ENCODE assay signal across 21 cellular contexts in genomic region chr4:44532851-44533250, GRCh38.
DNase-seq lines count a peak whose midpoint lies in the region; ATAC-seq and TF ChIP-seq lines count a peak whose summit lies in the region.
"Had no signal": no experiment of that assay in that cellular context is flagged by ENCODE, and none has a peak within 500 bp of the region (broad histone marks: within the 10 kb centered on the region; RNA-seq: fewer than 3 reads in every experiment).

No MANE protein-coding gene starts in this region.

- H4K91ac ChIP-seq in trophoblast cell (ENCODE audit: low read depth, low read length), result no peak overlapping the region

- H3K4me3 ChIP-seq in trophoblast cell (ENCODE audit: low read depth, low read length), result no peak overlapping the region
- H3K4me3 ChIP-seq in aorta (ENCODE audit: low read length in 2 of 2), result no peak overlapping the region
- H3K4me3 ChIP-seq: GM23248 had no signal

- H3K36me3 ChIP-seq in trophoblast cell (ENCODE audit: control insufficient read depth in 1 of 2, insufficient read depth in 2 of 2, low read length in 2 of 2) (no peaks in the 10 kb centered on the region), aorta (ENCODE audit: control insufficient read depth in 1 of 2, insufficient read depth in 2 of 2, low read length in 1 of 2) (no peaks in the 10 kb centered on the region)
- H3K36me3 ChIP-seq: BE2C had no signal

- no peak overlapping the region for H2BK5ac ChIP-seq in trophoblast cell (ENCODE audit: low read depth, low read length, poor library complexity)

- no peak overlapping the region for H3K14ac ChIP-seq in trophoblast cell (ENCODE audit: low read length)

- peak; percentile 24 for DNase-seq in OCI-M1 (lab: John Stamatoyannopoulos, UW)
- DNase-seq in amniotic epithelial cell (ENCODE audit: low read depth), result peak; percentile 69
- peak in 1 of 2 donors; percentile 52 for DNase-seq in foreskin keratinocyte
- DNase-seq in trophoblast cell, result peak; percentile 46 to 68
- DNase-seq in stimulated activated CD4-positive, alpha-beta T cell treated with anti-CD3 and anti-CD28 coated beads, Interleukin-4, amount 100 ng/mL, for 24 hours, result no peak
- DNase-seq in immature natural killer cell, result no peak
- no peak for DNase-seq in aorta
- DNase-seq: ACHN; BE2C; C1 segment of cervical spinal cord; CD4-positive, CD25-positive, alpha-beta regulatory T cell; CD8-positive, alpha-beta memory T cell; COR-L47; DMS 273 treated with DMSO at 0.1 percent for 48 hours; DMS53; DND-41; EL; GM23248; H7; IMR-90 had no signal

- H3K9me3 Mint-ChIP-seq in immature natural killer cell, result peaks cover 0 to 6% (median 4%) of the 10 kb centered on the region in 6 donors

- H2AFZ ChIP-seq in trophoblast cell (ENCODE audit: insufficient read depth, low read length, poor library complexity), result no peak overlapping the region
- H2AFZ ChIP-seq: GM23248 had no signal

- H3K4me3 Mint-ChIP-seq in immature natural killer cell, result no peak overlapping the region
- H3K4me3 Mint-ChIP-seq: CD4-positive, CD25-positive, alpha-beta regulatory T cell; CD8-positive, alpha-beta memory T cell had no signal

- no CpG with 5 or more reads among the region's 1 CpG for WGBS in trophoblast cell (ENCODE audit: extremely low coverage, insufficient coverage, insufficient read length)
- 42 to 59% methylated on average over 1 of the region's 1 CpG for WGBS in aorta, 2 donors

- H3K79me1 ChIP-seq in trophoblast cell (ENCODE audit: low read length), result no peaks in the 10 kb centered on the region

- H3K4me1 ChIP-seq in foreskin keratinocyte (peaks cover 7% of the 10 kb centered on the region), trophoblast cell (ENCODE audit: control insufficient read depth in 1 of 2, insufficient read depth in 2 of 2, low read length in 2 of 2) (no peaks in the 10 kb centered on the region), aorta (ENCODE audit: control insufficient read depth in 1 of 2, insufficient read depth in 2 of 2, low read length in 2 of 2) (no peaks in the 10 kb centered on the region)
- H3K4me1 ChIP-seq: BE2C had no signal

- no peak overlapping the region for H3K27ac Mint-ChIP-seq in immature natural killer cell
- H3K27ac Mint-ChIP-seq: CD4-positive, CD25-positive, alpha-beta regulatory T cell; CD8-positive, alpha-beta memory T cell had no signal

- H3K9ac ChIP-seq in trophoblast cell (ENCODE audit: low read length), result no peak overlapping the region
- H3K9ac ChIP-seq: GM23248 had no signal

- no peak overlapping the region for H2BK120ac ChIP-seq in trophoblast cell (ENCODE audit: insufficient read depth, low read length, poor library complexity)

- H2AK5ac ChIP-seq in trophoblast cell (ENCODE audit: low read length), result no peak overlapping the region

- H3K23ac ChIP-seq in trophoblast cell (ENCODE audit: low read length), result no peak overlapping the region

- H2BK12ac ChIP-seq in trophoblast cell (ENCODE audit: low read length), result no peak overlapping the region

- intact Hi-C loops in aorta (cut with DNase I), result no loop called here

- no peak overlapping the region for H3K18ac ChIP-seq in trophoblast cell (ENCODE audit: low read length)

- H3K27me3 ChIP-seq in foreskin keratinocyte (no peaks in the 10 kb centered on the region), trophoblast cell (ENCODE audit: insufficient read depth, low read length) (no peaks in the 10 kb centered on the region), aorta (ENCODE audit: control insufficient read depth in 1 of 2, insufficient read depth in 2 of 2, low read length in 1 of 2) (no peaks in the 10 kb centered on the region)
- H3K27me3 ChIP-seq: BE2C had no signal

- no peaks in the 10 kb centered on the region for H3K36me3 Mint-ChIP-seq in immature natural killer cell
- H3K36me3 Mint-ChIP-seq: CD4-positive, CD25-positive, alpha-beta regulatory T cell; CD8-positive, alpha-beta memory T cell had no signal

- no peak overlapping the region for H4K8ac ChIP-seq in trophoblast cell (ENCODE audit: low read depth, low read length)

- ATAC-seq in foreskin keratinocyte, result peak; percentile 60
- ATAC-seq in aorta (ENCODE audit: low FRiP score), result no peak
- ATAC-seq: HCT116 had no signal

- H3K79me2 ChIP-seq in trophoblast cell (ENCODE audit: control insufficient read depth, insufficient read depth, low read length, poor library complexity), result no peaks in the 10 kb centered on the region

- no peaks in the 10 kb centered on the region for H3K27me3 Mint-ChIP-seq in immature natural killer cell (ENCODE audit: low read depth in 3 of 3)
- H3K27me3 Mint-ChIP-seq: CD4-positive, CD25-positive, alpha-beta regulatory T cell; CD8-positive, alpha-beta memory T cell had no signal

- no peaks in the 10 kb centered on the region for H3K4me1 Mint-ChIP-seq in immature natural killer cell
- H3K4me1 Mint-ChIP-seq: CD4-positive, CD25-positive, alpha-beta regulatory T cell; CD8-positive, alpha-beta memory T cell had no signal

- H3K4me2 ChIP-seq in trophoblast cell (ENCODE audit: low read length), result no peak overlapping the region

- no peak for TF ChIP-seq CTCF in foreskin keratinocyte (conservative IDR thresholded peaks at IDR 0.05)

- H3K27ac ChIP-seq in foreskin keratinocyte, result no peak overlapping the region
- no peak overlapping the region for H3K27ac ChIP-seq in trophoblast cell (ENCODE audit: low read depth, low read length)
- H3K27ac ChIP-seq in aorta (ENCODE audit: low read depth in 1 of 2, low read length in 2 of 2), result no peak overlapping the region
- H3K27ac ChIP-seq: GM23248 had no signal

- H3K9me3 ChIP-seq in trophoblast cell (ENCODE audit: insufficient read depth, low read depth, low read length) (no peaks in the 10 kb centered on the region), aorta (ENCODE audit: control insufficient read depth, low read length) (no peaks in the 10 kb centered on the region)
- H3K9me3 ChIP-seq: BE2C had no signal

- H4K12ac ChIP-seq in trophoblast cell (ENCODE audit: low read depth, low read length), result no peak overlapping the region

- no peak overlapping the region for H3K4ac ChIP-seq in trophoblast cell (ENCODE audit: low read depth, low read length)

Comparison
In these comparisons a context has a peak if more than half of its experiments do, and no peak if none do; other contexts are left out.
1. DNase-seq: peak in OCI-M1 (single experiment), amniotic epithelial cell (single experiment) and trophoblast cell (2 of 2); none in stimulated activated CD4-positive, alpha-beta T cell treated with anti-CD3 and anti-CD28 coated beads, Interleukin-4, amount 100 ng/mL, for 24 hours (single experiment), immature natural killer cell (0 of 3) and aorta (0 of 2).